In genomic region chr3:73729969-73730440, GRCh38 we compare ENCODE assay signal across 18 cellular contexts.
A peak's percentile ranks its signal among the peaks of the same experiment; 100 is the strongest.
DNase-seq lines count a peak whose midpoint lies in the region; ATAC-seq and TF ChIP-seq lines count a peak whose summit lies in the region.
"Had no signal": no experiment of that assay in that cellular context is flagged by ENCODE, and none has a peak within 500 bp of the region (broad histone marks: within the 10 kb centered on the region; RNA-seq: fewer than 3 reads in every experiment).

No MANE protein-coding gene starts in this region.

- no peaks in the 10 kb centered on the region for H3K9me3 ChIP-seq in gastroesophageal sphincter
- H3K9me3 ChIP-seq in uterus: no peaks in the 10 kb centered on the region
- no peaks in the 10 kb centered on the region for H3K9me3 ChIP-seq in MG63

- no peak for TF ChIP-seq EP300 in gastroesophageal sphincter (IDR thresholded peaks at IDR 0.05)

- DNase-seq in Right ventricle myocardium inferior (ENCODE audit: missing footprints) (peak; percentile 45), cardiac septum (ENCODE audit: low spot score) (no peak), mucosa of gallbladder (ENCODE audit: low spot score) (peak; percentile 12), uterus (peak in 1 of 2 donors; percentile 52), MG63 (no peak), GM13977 (ENCODE audit: low spot score) (no peak)
- DNase-seq: activated CD8-positive, alpha-beta T cell treated with anti-CD3 and anti-CD28 coated beads, Interleukin-2, amount 10 ng/mL, durations not matched to agents 7 days and 5 days; cerebellar nuclear complex; DND-41; NCI-H2029; NCI-H524 treated with DMSO at 0.1 percent for 48 hours; stimulated activated CD4-positive, alpha-beta T cell treated with anti-CD3 and anti-CD28 coated beads, Interleukin-2, amount 100 ng/mL, for 48 hours; stimulated activated CD8-positive, alpha-beta memory T cell treated with anti-CD3 and anti-CD28 coated beads, Interleukin-4, amount 100 ng/mL, for 48 hours had no signal

- WGBS in gastroesophageal sphincter (ENCODE audit: low coverage in 1 of 2), 2 donors: 77 to 89% methylated on average over 3 to 8 of the region's 9 CpGs

- H3K4me1 ChIP-seq in gastroesophageal sphincter (peaks cover 4 to 21% (median 4%) of the 10 kb centered on the region in 3 donors), uterus (peaks cover 7 to 8% of the 10 kb centered on the region in 2 donors)

- H3K36me3 ChIP-seq in gastroesophageal sphincter: no peaks in the 10 kb centered on the region
- H3K36me3 ChIP-seq in uterus: no peaks in the 10 kb centered on the region
- H3K36me3 ChIP-seq in MG63: no peaks in the 10 kb centered on the region

- TF ChIP-seq POLR2A in gastroesophageal sphincter (IDR thresholded peaks at IDR 0.05): no peak
- no peak for TF ChIP-seq POLR2A in uterus (IDR thresholded peaks at IDR 0.05)

- no peak overlapping the region for H3K4me3 ChIP-seq in gastroesophageal sphincter
- no peak overlapping the region for H3K4me3 ChIP-seq in uterus
- no peak overlapping the region for H3K4me3 ChIP-seq in MG63

- H3K27ac ChIP-seq in gastroesophageal sphincter (no peak overlapping the region), uterus (peak overlapping the region; percentile 79 to 87)
- H3K27ac ChIP-seq: VCaP had no signal

- intact Hi-C loops in Right ventricle myocardium inferior (cut with DNase I) (no loop called here), cardiac septum (cut with DNase I) (no loop called here), uterus (cut with DNase I; ENCODE audit: low total_unique reads) (no loop called here)

- ATAC-seq in Right ventricle myocardium inferior (peak; percentile 40), gastroesophageal sphincter (peak; percentile 54), HG03159 (IDR thresholded peaks at IDR 0.05; ENCODE audit: unreplicated experiment) (no peak)
- ATAC-seq: activated CD8-positive, alpha-beta T cell treated with anti-CD3 and anti-CD28 coated beads, Interleukin-2, amount 10 ng/mL, durations not matched to agents 7 days and 5 days; natural killer cell treated with Interleukin-12 subunit alpha and Interleukin-12 subunit beta and Interleukin-15 and Interleukin-18, amount 100 ng/mL, for 72 hours; Panc1 had no signal

- H3K27me3 ChIP-seq in gastroesophageal sphincter (no peaks in the 10 kb centered on the region), uterus (no peaks in the 10 kb centered on the region), MG63 (no peaks in the 10 kb centered on the region)

- TF ChIP-seq CTCF in gastroesophageal sphincter (IDR thresholded peaks at IDR 0.05) (no peak), uterus (IDR thresholded peaks at IDR 0.05) (no peak), GM13977 (IDR thresholded peaks at IDR 0.05; ENCODE audit: extremely low read depth, insufficient read depth, missing control alignments) (no peak)

- in situ Hi-C loops in GM13977 (cut with MboI; ENCODE audit: low pct_unique_long_range_greater_than_20kb, low sequenced_read_pairs, unreplicated experiment): no loop called here

Comparison
In these comparisons a context has a peak if more than half of its experiments do, and no peak if none do; other contexts are left out.
1. DNase-seq: peak in Right ventricle myocardium inferior (single experiment) and mucosa of gallbladder (single experiment); none in cardiac septum (single experiment), MG63 (single experiment) and GM13977 (single experiment).
2. H3K27ac ChIP-seq: peak in uterus (2 of 2); none in gastroesophageal sphincter (0 of 4).